27 cellular contexts compared by ENCODE assay signal in the genomic region with DNA sequence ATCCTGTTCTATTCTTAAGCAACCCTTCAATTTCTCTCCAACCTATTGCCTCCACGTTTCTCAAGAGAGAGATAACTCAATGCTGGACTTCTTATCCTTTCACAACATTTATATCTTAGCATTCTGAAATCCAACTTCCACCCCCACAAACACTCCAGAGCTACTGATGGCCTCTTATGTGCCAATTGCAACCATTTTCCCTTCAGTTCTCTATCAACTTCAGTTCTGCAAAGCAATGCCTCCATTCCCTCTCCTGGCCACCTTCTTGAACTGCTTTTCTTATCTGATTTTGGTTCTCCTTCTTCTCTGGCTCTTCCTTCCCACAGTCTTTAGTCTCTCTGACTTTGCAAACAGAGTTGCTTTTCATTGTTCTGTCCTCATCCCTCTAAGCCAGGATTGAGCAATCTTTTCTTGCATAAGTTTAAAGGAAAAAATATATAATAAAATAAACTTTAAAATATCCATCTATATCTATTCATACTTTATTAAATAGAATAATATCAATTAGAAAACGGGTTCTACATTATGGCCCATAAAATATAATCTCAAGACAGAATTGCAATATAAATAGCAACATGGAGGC. TPM values are rescaled to one million over a fixed set of nuclear protein-coding genes. Genes with fewer than 3 reads are reported as not detected.
A peak's percentile ranks its signal among the peaks of the same experiment; 100 is the strongest.
DNase-seq lines count a peak whose midpoint lies in the region; ATAC-seq, FAIRE-seq and TF ChIP-seq lines count a peak whose summit lies in the region.
"Had no signal": no experiment of that assay in that cellular context is flagged by ENCODE, and none has a peak within 500 bp of the region (broad histone marks: within the 10 kb centered on the region; RNA-seq: fewer than 3 reads in every experiment).

No MANE protein-coding gene starts in this region.

- peak overlapping the region; percentile 24 to 84; a peak in 2 of 6 replicates for H3K27ac ChIP-seq in A549
- peak overlapping the region; percentile 45; the same call in 1 of the 2 replicates for H3K27ac ChIP-seq in KMS-11
- H3K27ac ChIP-seq in endodermal cell (ENCODE audit: low read depth, low read length): no peak overlapping the region
- H3K27ac ChIP-seq: esophagus squamous epithelium, GM23248 had no signal

- H3K4me3 Mint-ChIP-seq in endodermal cell: no peak overlapping the region
- H3K4me3 Mint-ChIP-seq: activated B cell treated with CpG ODN at 0.5 μM for 24 hours; activated CD8-positive, alpha-beta T cell treated with anti-CD3 and anti-CD28 coated beads, Interleukin-2, amount 10 ng/mL, durations not matched to agents 7 days and 5 days; CD4-positive, CD25-positive, alpha-beta regulatory T cell; nephron progenitor cell; stimulated activated memory B cell treated with anti-CD40 and anti-IgM and Interleukin-4, amounts not matched to agents 10 μg/mL and 1 μg/mL and 100 μg/mL, for 72 hours; T-helper 2 cell treated with Interferon-gamma antibody and Interleukin-4, amounts not matched to agents 5 μg/mL and 100 μg/mL, for 36 hours had no signal

- H3K36me3 Mint-ChIP-seq in endodermal cell (ENCODE audit: low read depth): no peaks in the 10 kb centered on the region
- H3K36me3 Mint-ChIP-seq: stimulated activated memory B cell treated with anti-CD40 and anti-IgM and Interleukin-4, amounts not matched to agents 10 μg/mL and 1 μg/mL and 100 μg/mL, for 72 hours had no signal

- peaks cover 35% of the 10 kb centered on the region for H3K27me3 Mint-ChIP-seq in endodermal cell (ENCODE audit: insufficient read depth)

- no peak for TF ChIP-seq POLR2A in A549 (IDR thresholded peaks at IDR 0.05; ENCODE audit: low read length)

- ATAC-seq in A549: no peak
- no peak for ATAC-seq in GM18861 (IDR thresholded peaks at IDR 0.05; ENCODE audit: unreplicated experiment)
- no peak for ATAC-seq in GM19397 (IDR thresholded peaks at IDR 0.05; ENCODE audit: unreplicated experiment)
- ATAC-seq: activated CD8-positive, alpha-beta T cell treated with anti-CD3 and anti-CD28 coated beads, Interleukin-2, amount 10 ng/mL, durations not matched to agents 7 days and 5 days; stimulated activated memory B cell treated with anti-CD40 and anti-IgM and Interleukin-4, amounts not matched to agents 10 μg/mL and 1 μg/mL and 100 μg/mL, for 72 hours had no signal

- H3K27me3 ChIP-seq in KMS-11 (ENCODE audit: insufficient read depth, low read depth) (no peaks in the 10 kb centered on the region), endodermal cell (ENCODE audit: control insufficient read depth, insufficient read depth, low read length, poor library complexity, severe bottlenecking) (peaks cover 34% of the 10 kb centered on the region)
- H3K27me3 ChIP-seq: esophagus squamous epithelium, SJCRH30 had no signal

- no peaks in the 10 kb centered on the region for H4K20me1 ChIP-seq in KMS-11 (ENCODE audit: insufficient read depth)

- H3K9ac ChIP-seq in KMS-11 (no peak overlapping the region), endodermal cell (ENCODE audit: extremely low read depth, low read length, poor library complexity, severe bottlenecking) (no peak overlapping the region)
- H3K9ac ChIP-seq: GM23248 had no signal

- no peak overlapping the region for H3K27ac Mint-ChIP-seq in endodermal cell
- H3K27ac Mint-ChIP-seq: activated B cell treated with CpG ODN at 0.5 μM for 24 hours; CD4-positive, CD25-positive, alpha-beta regulatory T cell; nephron progenitor cell; stimulated activated memory B cell treated with anti-CD40 and anti-IgM and Interleukin-4, amounts not matched to agents 10 μg/mL and 1 μg/mL and 100 μg/mL, for 72 hours had no signal

- no peak overlapping the region for H3K4me2 ChIP-seq in A549
- peak overlapping the region; percentile 92 for H3K4me2 ChIP-seq in KMS-11

- WGBS in A549 (ENCODE audit: missing lambda C conversion rate): 83% methylated on average over 2 of the region's 2 CpGs
- 77 to 79% methylated on average over 1 to 2 of the region's 2 CpGs for WGBS in endodermal cell (ENCODE audit: insufficient coverage in 1 of 2, insufficient read length in 1 of 2), 2 experiments

- DNase-seq in A549 (ENCODE audit: low read depth in 1 of 2, low spot score in 1 of 2): no peak
- peak; percentile 71 for DNase-seq in OCI-M1 (lab: John Stamatoyannopoulos, UW)
- no peak for DNase-seq in endodermal cell
- DNase-seq in T-helper 2 cell: no peak
- no peak for DNase-seq in HK-2 (ENCODE audit: unreplicated experiment)
- DNase-seq: activated B cell treated with CpG ODN at 0.5 μM for 24 hours; activated CD8-positive, alpha-beta T cell treated with anti-CD3 and anti-CD28 coated beads, Interleukin-2, amount 10 ng/mL, durations not matched to agents 7 days and 5 days; activated naive CD4-positive, alpha-beta T cell; activated T-cell treated with anti-CD3 and anti-CD28 coated beads, Interleukin-2, amount 50 U/mL, for 1 hour; aorta; CD4-positive, CD25-positive, alpha-beta regulatory T cell; effector memory CD4-positive, alpha-beta T cell; esophagus squamous epithelium; GDM1; GM23248; NCI-H2107; NCI-H510A; nephron progenitor cell; posterior cingulate gyrus; SJCRH30; stimulated activated CD4-positive, alpha-beta T cell treated with anti-CD3 and anti-CD28 coated beads, Interleukin-1b, Interleukin-23, amount 100 ng/mL, for 48 hours had no signal

- peaks cover 51% of the 10 kb centered on the region for H3K79me2 ChIP-seq in KMS-11 (ENCODE audit: insufficient read depth, low read depth)

- no peak for FAIRE-seq in A549 (lab: Jason Lieb, UNC)
- FAIRE-seq: GM19239 had no signal

- POLR2A ChIA-PET in A549 (lab: Yijun Ruan, JAX): interaction anchor here (0.7 kb wide), 1 partner anchor 118 kb away, joined by 3 read pairs; a partner anchor contains a TSS

- H3K9me3 ChIP-seq in A549 (peaks cover 10% of the 10 kb centered on the region; the same call in 2 of the 3 replicates), endodermal cell (ENCODE audit: control insufficient read depth, low read length) (peaks cover 5% of the 10 kb centered on the region)

- H3K4me1 ChIP-seq in A549: peaks cover 35% of the 10 kb centered on the region
- peaks cover 71% of the 10 kb centered on the region for H3K4me1 ChIP-seq in KMS-11 (ENCODE audit: low read depth, poor library complexity, severe bottlenecking)
- no peaks in the 10 kb centered on the region for H3K4me1 ChIP-seq in endodermal cell (ENCODE audit: control insufficient read depth, insufficient read depth, low read length)

- no peak for TF ChIP-seq RAD21 in A549 (conservative IDR thresholded peaks at IDR 0.05 in 1 of 2, IDR thresholded peaks at IDR 0.05 in 1 of 2)

- TF ChIP-seq CTCF in A549 (IDR thresholded peaks at IDR 0.05): no peak
- TF ChIP-seq CTCF in KMS-11 (conservative IDR thresholded peaks at IDR 0.05; ENCODE audit: low read depth, low read length): no peak
- peak; percentile 19 for TF ChIP-seq CTCF in endodermal cell (conservative IDR thresholded peaks at IDR 0.05)

- TF ChIP-seq EP300 in A549 (IDR thresholded peaks at IDR 0.05): no peak

- no peak overlapping the region for H2AFZ ChIP-seq in KMS-11 (ENCODE audit: low read depth)
- H2AFZ ChIP-seq: GM23248 had no signal

- H3K36me3 ChIP-seq in KMS-11 (ENCODE audit: insufficient read depth): no peaks in the 10 kb centered on the region
- H3K36me3 ChIP-seq in endodermal cell (ENCODE audit: control insufficient read depth, insufficient read depth, low read length): no peaks in the 10 kb centered on the region
- H3K36me3 ChIP-seq: esophagus squamous epithelium, SJCRH30 had no signal

- H3K4me3 ChIP-seq in A549: no peak overlapping the region
- no peak overlapping the region for H3K4me3 ChIP-seq in KMS-11 (IDR thresholded peaks at IDR 0.05; ENCODE audit: insufficient read depth, low read depth, low read length)
- no peak overlapping the region for H3K4me3 ChIP-seq in endodermal cell (ENCODE audit: low read length)
- H3K4me3 ChIP-seq: esophagus squamous epithelium, GM23248, SJCRH30 had no signal

- CTCF ChIA-PET in A549 (lab: Yijun Ruan, JAX): no interaction called here

- no peaks in the 10 kb centered on the region for H3K4me1 Mint-ChIP-seq in endodermal cell

- H3K9me3 Mint-ChIP-seq in endodermal cell: peaks cover 4% of the 10 kb centered on the region

TF ChIP-seq in A549, 52 proteins besides CTCF, POLR2A, EP300 and RAD21:
- TF ChIP-seq JUN (IDR thresholded peaks at IDR 0.05) (no peak), CHD2 (IDR thresholded peaks at IDR 0.05; ENCODE audit: low read length, partially characterized antibody) (no peak), KDM5A (IDR thresholded peaks at IDR 0.05) (no peak), ZNF302 (CRISPR knock-in tag; IDR thresholded peaks at IDR 0.05) (no peak), RARB (CRISPR knock-in tag; IDR thresholded peaks at IDR 0.05) (no peak), EHMT2 (IDR thresholded peaks at IDR 0.05; ENCODE audit: low read depth) (no peak), ZFP36 (IDR thresholded peaks at IDR 0.05; ENCODE audit: borderline replicate concordance, partially characterized antibody) (no peak), ZC3H11A (IDR thresholded peaks at IDR 0.05) (no peak), EHF (CRISPR knock-in tag; IDR thresholded peaks at IDR 0.05) (no peak)
- TF ChIP-seq, protein P1, sequence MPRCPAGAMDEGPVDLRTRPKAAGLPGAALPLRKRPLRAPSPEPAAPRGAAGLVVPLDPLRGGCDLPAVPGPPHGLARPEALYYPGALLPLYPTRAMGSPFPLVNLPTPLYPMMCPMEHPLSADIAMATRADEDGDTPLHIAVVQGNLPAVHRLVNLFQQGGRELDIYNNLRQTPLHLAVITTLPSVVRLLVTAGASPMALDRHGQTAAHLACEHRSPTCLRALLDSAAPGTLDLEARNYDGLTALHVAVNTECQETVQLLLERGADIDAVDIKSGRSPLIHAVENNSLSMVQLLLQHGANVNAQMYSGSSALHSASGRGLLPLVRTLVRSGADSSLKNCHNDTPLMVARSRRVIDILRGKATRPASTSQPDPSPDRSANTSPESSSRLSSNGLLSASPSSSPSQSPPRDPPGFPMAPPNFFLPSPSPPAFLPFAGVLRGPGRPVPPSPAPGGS (IDR thresholded peaks at IDR 0.05): no peak

RNA-seq across cellular contexts. Expression of a gene that starts 3.6 kb away (rescaled TPM):
- 1.2 and 1.3 TPM in 2 replicates for polyA plus RNA-seq in A549 (2011; rRNA removed)
- 1.2 and 1.4 TPM in 2 replicates for polyA plus RNA-seq in A549 (2012; cell fraction: cytosol; rRNA removed)
- polyA plus RNA-seq in A549 (2012; cell fraction: nucleus; rRNA removed): 0.50 and 0.92 TPM in 2 replicates
- polyA plus RNA-seq in A549 (2017; fragmentation: RNase III; extraction: RNeasy Plus Mini Kit Qiagen cat#74134 plus additional on column Dnase treatment): 5.0 to 6.4 TPM (median 5.9 TPM) in 3 replicates
- 1.1 and 1.7 TPM in 2 replicates for polyA minus RNA-seq in A549 (2011; rRNA and poly(A)+ RNA removed)
- 1 to 10 TPM in 1 of 2 donors, under 1 TPM in 1; 0.31 to 1.3 TPM for total RNA-seq in endodermal cell
- 2.2 TPM for polyA plus RNA-seq in endodermal cell (2013, experiment 1 of 2)
- polyA plus RNA-seq in endodermal cell (2013, experiment 2 of 2): 2.4 TPM

RNA-seq across cellular contexts. Expression of a gene that starts 51.4 kb away (rescaled TPM):
- 0.65 and 0.85 TPM in 2 replicates for polyA plus RNA-seq in A549 (2011; rRNA removed)
- 0.10 and 0.20 TPM in 2 replicates for polyA plus RNA-seq in A549 (2012; cell fraction: cytosol; rRNA removed)
- polyA plus RNA-seq in A549 (2012; cell fraction: nucleus; rRNA removed): 0.02 TPM in 1 of 2 replicates, not detected in the other
- 0.08 to 0.26 TPM (median 0.23 TPM) in 3 replicates for polyA plus RNA-seq in A549 (2017; fragmentation: RNase III; extraction: RNeasy Plus Mini Kit Qiagen cat#74134 plus additional on column Dnase treatment)
- polyA minus RNA-seq in A549 (2011; rRNA and poly(A)+ RNA removed): 0.08 and 0.19 TPM in 2 replicates
- total RNA-seq in endodermal cell: 1 to 10 TPM in 1 of 2 donors, under 1 TPM in 1; 0.84 to 2.5 TPM
- 5.7 TPM for polyA plus RNA-seq in endodermal cell (2013, experiment 1 of 2)
- polyA plus RNA-seq in endodermal cell (2013, experiment 2 of 2): 3.5 TPM
- total RNA-seq: activated B cell treated with CpG ODN at 0.5 μM for 24 hours; activated CD8-positive, alpha-beta T cell treated with anti-CD3 and anti-CD28 coated beads, Interleukin-2, amount 10 ng/mL, durations not matched to agents 7 days and 5 days; GM23248 had no signal
- polyA plus RNA-seq: GM23248 had no signal
